ENCODE assay signal across 11 cellular contexts in genomic region chr17:82239926-82240505, GRCh38. TPM values are rescaled to one million over a fixed set of nuclear protein-coding genes. Genes with fewer than 3 reads are reported as not detected.
A peak's percentile ranks its signal among the peaks of the same experiment; 100 is the strongest.
DNase-seq lines count a peak whose midpoint lies in the region; ATAC-seq and TF ChIP-seq lines count a peak whose summit lies in the region.
"Had no signal": no experiment of that assay in that cellular context is flagged by ENCODE, and none has a peak within 500 bp of the region (broad histone marks: within the 10 kb centered on the region; RNA-seq: fewer than 3 reads in every experiment).

No MANE protein-coding gene starts in this region.

- H3K36me3 ChIP-seq in adrenal gland (replicated peaks in 1 of 2) (peaks cover 0 to 36% of the 10 kb centered on the region in 2 donors), mesodermal cell (ENCODE audit: control insufficient read depth, insufficient read depth, low read length) (peaks cover 77% of the 10 kb centered on the region), upper lobe of right lung (peaks cover 41% of the 10 kb centered on the region)

- H3K4me1 ChIP-seq in adrenal gland (replicated peaks in 1 of 2): peaks cover 54 to 74% of the 10 kb centered on the region in 2 donors
- peaks cover 50% of the 10 kb centered on the region for H3K4me1 ChIP-seq in mesodermal cell (ENCODE audit: control insufficient read depth, insufficient read depth, low read length, poor library complexity, severe bottlenecking)
- peaks cover 76% of the 10 kb centered on the region for H3K4me1 ChIP-seq in upper lobe of right lung

- H3K36me3 Mint-ChIP-seq in activated naive CD4-positive, alpha-beta T cell treated with anti-CD3 and anti-CD28 coated beads, Interleukin-2, amount 50 U/mL, for 24 hours: peaks cover 5% of the 10 kb centered on the region
- H3K36me3 Mint-ChIP-seq in activated naive CD4-positive, alpha-beta T cell treated with anti-CD3 and anti-CD28 coated beads, Interleukin-2, amount 50 U/mL, for 72 hours: peaks cover 6 to 15% of the 10 kb centered on the region in 2 donors

- H3K9me3 ChIP-seq in adrenal gland (replicated peaks in 1 of 3) (no peaks in the 10 kb centered on the region), mesodermal cell (ENCODE audit: control insufficient read depth, low read length) (no peaks in the 10 kb centered on the region), upper lobe of right lung (no peaks in the 10 kb centered on the region)

- peaks cover 58% of the 10 kb centered on the region for H3K4me1 Mint-ChIP-seq in activated naive CD4-positive, alpha-beta T cell treated with anti-CD3 and anti-CD28 coated beads, Interleukin-2, amount 50 U/mL, for 24 hours

- peak overlapping the region; percentile 23 for H3K27ac Mint-ChIP-seq in activated naive CD4-positive, alpha-beta T cell treated with anti-CD3 and anti-CD28 coated beads, Interleukin-2, amount 50 U/mL, for 24 hours
- H3K27ac Mint-ChIP-seq in activated naive CD4-positive, alpha-beta T cell treated with anti-CD3 and anti-CD28 coated beads, Interleukin-2, amount 50 U/mL, for 72 hours: peak overlapping the region in 1 of 2 donors; percentile 87

- DNase-seq in activated naive CD4-positive, alpha-beta T cell treated with anti-CD3 and anti-CD28 coated beads, Interleukin-2, amount 50 U/mL, for 72 hours (ENCODE audit: low spot score in 2 of 2): no peak
- DNase-seq in adrenal gland (peak in 6 of 7 donors; percentile 67 to 93 (median 88)), upper lobe of right lung (no peak), MV-4-11 (lab: John Stamatoyannopoulos, UW) (no peak), anterior cingulate cortex (lab: John Stamatoyannopoulos, UW) (no peak)
- DNase-seq: activated CD4-positive, alpha-beta T cell treated with anti-CD3 and anti-CD28 coated beads for 1 hour; NCI-H526 had no signal

- no peak overlapping the region for H3K4me3 Mint-ChIP-seq in activated naive CD4-positive, alpha-beta T cell treated with anti-CD3 and anti-CD28 coated beads, Interleukin-2, amount 50 U/mL, for 24 hours
- H3K4me3 Mint-ChIP-seq: mesothelial cell of epicardium had no signal

- peak overlapping the region; percentile 55 to 91 (median 88) for H3K27ac ChIP-seq in adrenal gland
- peak overlapping the region; percentile 29 for H3K27ac ChIP-seq in mesodermal cell (ENCODE audit: low read depth, low read length, severe bottlenecking)
- H3K27ac ChIP-seq in upper lobe of right lung: peak overlapping the region; percentile 84

- WGBS in adrenal gland, 4 donors: 33 to 48% (median 43%) methylated on average over 7 to 22 of the region's 22 CpGs
- WGBS in mesodermal cell (ENCODE audit: insufficient coverage in 2 of 2), 2 experiments: 89 to 91% methylated on average over 21 to 22 of the region's 22 CpGs

- H3K4me3 ChIP-seq in adrenal gland (no peak overlapping the region), mesodermal cell (ENCODE audit: extremely low read depth, insufficient read depth, low read length, poor library complexity, severe bottlenecking) (no peak overlapping the region), upper lobe of right lung (no peak overlapping the region)

- no peaks in the 10 kb centered on the region for H3K9me3 Mint-ChIP-seq in activated naive CD4-positive, alpha-beta T cell treated with anti-CD3 and anti-CD28 coated beads, Interleukin-2, amount 50 U/mL, for 24 hours
- H3K9me3 Mint-ChIP-seq in activated naive CD4-positive, alpha-beta T cell treated with anti-CD3 and anti-CD28 coated beads, Interleukin-2, amount 50 U/mL, for 72 hours: no peaks in the 10 kb centered on the region
- H3K9me3 Mint-ChIP-seq: mesothelial cell of epicardium had no signal

- H3K27me3 Mint-ChIP-seq in activated naive CD4-positive, alpha-beta T cell treated with anti-CD3 and anti-CD28 coated beads, Interleukin-2, amount 50 U/mL, for 24 hours: no peaks in the 10 kb centered on the region

- TF ChIP-seq CTCF in adrenal gland (IDR thresholded peaks at IDR 0.05) (peak in 1 of 6 experiments; percentile 12), upper lobe of right lung (IDR thresholded peaks at IDR 0.05) (no peak)

- intact Hi-C loops in adrenal gland (cut with DNase I) (loop anchor here (2.0 to 5.0 kb wide), 2 partner anchors 81 to 82 kb away; no protein-coding TSS in a partner anchor), upper lobe of right lung (cut with DNase I) (loop anchor here (5.0 kb wide), 1 partner anchor 82 kb away; no protein-coding TSS in a partner anchor)

- peak in 1 of 2 donors; percentile 56 for TF ChIP-seq POLR2A in adrenal gland (IDR thresholded peaks at IDR 0.05)

- ATAC-seq in activated naive CD4-positive, alpha-beta T cell treated with anti-CD3 and anti-CD28 coated beads, Interleukin-2, amount 50 U/mL, for 72 hours: no peak
- no peak for ATAC-seq in upper lobe of right lung
- ATAC-seq in HG03025 (IDR thresholded peaks at IDR 0.05; ENCODE audit: low FRiP score, unreplicated experiment): no peak

- H3K27me3 ChIP-seq in adrenal gland (no peaks in the 10 kb centered on the region), upper lobe of right lung (no peaks in the 10 kb centered on the region)

RNA-seq across cellular contexts. Expression of gene SLC16A3, which starts 11.2 kb away (rescaled TPM):
- 100 to 1,000 TPM in 1 of 2 donors, 1 to 10 TPM in 1; 8.6 to 197 TPM for total RNA-seq in activated naive CD4-positive, alpha-beta T cell treated with anti-CD3 and anti-CD28 coated beads, Interleukin-2, amount 50 U/mL, for 72 hours
- total RNA-seq in adrenal gland (10 to 100 TPM; 21.9 to 58.6 (median 40.1) TPM), upper lobe of right lung (77.5 TPM)
- 10 to 100 TPM in 2 of 3 donors, 1 to 10 TPM in 1; 2.7 to 14.4 (median 10.5) TPM for polyA plus RNA-seq in adrenal gland
- polyA plus RNA-seq in mesodermal cell (2013, experiment 1 of 2): 107 TPM
- polyA plus RNA-seq in mesodermal cell (2013, experiment 2 of 2): 93.4 TPM

RNA-seq across cellular contexts. Expression of gene CCDC57, which starts 27.4 kb away (rescaled TPM):
- 10 to 100 TPM; 34.6 to 51.3 TPM for total RNA-seq in activated naive CD4-positive, alpha-beta T cell treated with anti-CD3 and anti-CD28 coated beads, Interleukin-2, amount 50 U/mL, for 72 hours
- 10 to 100 TPM; 14.7 to 51.3 (median 28.8) TPM for total RNA-seq in adrenal gland
- 100 to 1,000 TPM in 2 of 3 donors, 1 to 10 TPM in 1; 7.1 to 275 (median 129) TPM for polyA plus RNA-seq in adrenal gland
- 28.8 TPM for polyA plus RNA-seq in mesodermal cell (2013, experiment 1 of 2)
- 22.8 TPM for polyA plus RNA-seq in mesodermal cell (2013, experiment 2 of 2)
- 50.5 TPM for total RNA-seq in upper lobe of right lung

RNA-seq across cellular contexts. Expression of gene CSNK1D, which starts 33.5 kb away (rescaled TPM):
- 100 to 1,000 TPM; 130 to 171 TPM for total RNA-seq in activated naive CD4-positive, alpha-beta T cell treated with anti-CD3 and anti-CD28 coated beads, Interleukin-2, amount 50 U/mL, for 72 hours
- total RNA-seq in adrenal gland (100 to 1,000 TPM in 4 of 8 donors, 10 to 100 TPM in 4; 49.8 to 185 (median 97.4) TPM), upper lobe of right lung (150 TPM)
- 100 to 1,000 TPM; 126 to 171 (median 153) TPM for polyA plus RNA-seq in adrenal gland
- 108 TPM for polyA plus RNA-seq in mesodermal cell (2013, experiment 1 of 2)
- 105 TPM for polyA plus RNA-seq in mesodermal cell (2013, experiment 2 of 2)

Comparison
In these comparisons a context has a peak if more than half of its experiments do, and no peak if none do; other contexts are left out.
1. DNase-seq: peak in adrenal gland (6 of 7); none in activated naive CD4-positive, alpha-beta T cell treated with anti-CD3 and anti-CD28 coated beads, Interleukin-2, amount 50 U/mL, for 72 hours (0 of 2), upper lobe of right lung (single experiment), MV-4-11 (single experiment) and anterior cingulate cortex (0 of 58).
2. H3K27ac ChIP-seq: peak in every context shown above with its lines; median percentile 88 in adrenal gland; 84 in upper lobe of right lung; 29 in mesodermal cell.